ENCODE assay signal across 21 cellular contexts in the genomic region with DNA sequence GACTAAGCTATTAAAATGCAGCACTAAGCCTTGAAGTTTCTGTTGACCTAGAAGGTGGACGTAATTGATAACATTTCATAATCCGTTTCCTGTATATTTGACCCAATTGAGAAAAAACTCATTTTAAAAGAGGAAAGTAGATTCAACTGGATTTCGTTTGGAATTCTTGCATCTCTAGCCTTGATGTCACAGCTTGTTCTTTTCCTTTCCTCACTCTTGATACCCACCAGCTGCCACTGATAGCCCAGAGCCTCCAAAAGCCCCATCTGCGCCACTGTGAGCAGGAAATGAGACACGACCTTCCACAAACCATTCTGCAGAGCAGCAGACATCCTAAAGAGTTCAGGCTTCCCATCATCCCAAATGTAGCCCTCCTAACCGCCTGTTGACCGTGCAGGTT.
"Had no signal": no experiment of that assay in that cellular context is flagged by ENCODE, and none has a peak within 500 bp of the region (broad histone marks: within the 10 kb centered on the region; RNA-seq: fewer than 3 reads in every experiment).

No MANE protein-coding gene starts in this region.

- H3K9me3 ChIP-seq: ovary, thyroid gland had no signal

- ATAC-seq: gastroesophageal sphincter; left colon; lower lobe of right lung; natural killer cell treated with Interleukin-12 subunit alpha and Interleukin-12 subunit beta and Interleukin-15 and Interleukin-18, amount 100 ng/mL, for 72 hours; right cardiac atrium had no signal

- H3K27me3 ChIP-seq: neural progenitor cell, ovary, thyroid gland had no signal

- DNase-seq: effector memory CD4-positive, alpha-beta T cell; glutamatergic neuron; immature natural killer cell; kidney; left colon; lower lobe of right lung; mesenchymal stem cell; midbrain; nucleus accumbens; ovary; stimulated activated CD4-positive, alpha-beta T cell treated with anti-CD3 and anti-CD28 coated beads, Interleukin-2, amount 100 ng/mL, for 48 hours; stimulated activated naive CD4-positive, alpha-beta T cell treated with Interleukin-2 at 50 U/mL for 16 hours; thyroid gland had no signal

- H3K36me3 ChIP-seq: esophagus muscularis mucosa, gastroesophageal sphincter, lower lobe of right lung, neural progenitor cell, ovary, thyroid gland had no signal

- FAIRE-seq: endometrium, kidney had no signal

- H3K4me1 ChIP-seq: esophagus muscularis mucosa, gastroesophageal sphincter, lower lobe of right lung, neural progenitor cell, thyroid gland had no signal

- H3K9ac ChIP-seq: neural progenitor cell had no signal

- H2AFZ ChIP-seq: neural progenitor cell had no signal

- H3K4me3 ChIP-seq: esophagus muscularis mucosa, gastroesophageal sphincter, lower lobe of right lung, neural progenitor cell, ovary, smooth muscle cell, thyroid gland had no signal

- H3K4me2 ChIP-seq: neural progenitor cell, smooth muscle cell had no signal

- H3K27ac ChIP-seq: epithelial cell of prostate, esophagus muscularis mucosa, gastroesophageal sphincter, lower lobe of right lung, neural progenitor cell, ovary, thyroid gland had no signal
